7 cellular contexts compared by ENCODE assay signal in the genomic region with DNA sequence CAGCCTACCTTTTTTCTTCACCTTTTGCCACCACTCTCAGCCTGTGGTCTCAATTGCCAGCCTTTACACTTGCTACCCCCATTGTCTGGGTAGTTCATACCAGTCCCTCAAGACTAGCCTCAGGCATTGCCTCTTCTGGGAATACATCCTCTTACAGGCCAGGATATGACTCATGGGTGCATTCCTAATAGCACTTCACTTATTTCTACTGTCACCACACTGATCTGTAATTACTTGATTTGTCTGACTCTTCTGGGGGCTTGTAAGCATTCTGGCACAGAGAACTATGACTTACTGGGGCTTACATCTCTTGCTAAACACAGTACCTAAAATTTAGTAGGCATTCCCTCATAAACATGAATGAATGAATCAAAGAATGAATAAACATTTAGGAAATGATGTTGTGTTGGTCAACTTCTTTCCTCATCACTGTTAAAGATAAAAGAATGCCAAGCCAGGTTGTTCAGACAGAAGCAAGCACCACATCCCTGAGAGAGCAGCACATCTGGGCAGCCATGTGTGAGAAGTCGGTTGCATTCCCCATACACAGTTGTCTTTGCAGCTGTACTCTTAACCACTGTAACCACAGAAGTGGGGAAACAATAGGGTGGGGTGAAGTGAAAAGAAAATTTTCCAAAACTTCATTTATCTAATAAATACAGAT. TPM values are rescaled to one million over a fixed set of nuclear protein-coding genes. Genes with fewer than 3 reads are reported as not detected.
DNase-seq lines count a peak whose midpoint lies in the region; ATAC-seq lines count a peak whose summit lies in the region.

No MANE protein-coding gene starts in this region.

- DNase-seq in UCSD-AML1 (lab: John Stamatoyannopoulos, UW; ENCODE audit: unreplicated experiment): peak; percentile 13
- DNase-seq in mesenchymal stem cell: peak; percentile 91
- DNase-seq in HuH-7.5 (ENCODE audit: low spot score): no peak
- DNase-seq in NCI-H146 treated with DMSO at 0.1 percent for 48 hours (lab: John Stamatoyannopoulos, UW; ENCODE audit: unreplicated experiment): no peak

- no peak overlapping the region for H2BK5ac ChIP-seq in mesenchymal stem cell (ENCODE audit: low read depth, low read length, poor library complexity, severe bottlenecking)

- H3K18ac ChIP-seq in mesenchymal stem cell (ENCODE audit: low read depth in 1 of 2, low read length in 2 of 2): peak overlapping the region in 1 of 2 experiments; percentile 57

- ATAC-seq in GM18868 (IDR thresholded peaks at IDR 0.05; ENCODE audit: unreplicated experiment): peak; percentile 93
- peak; percentile 61 for ATAC-seq in HG03575 (IDR thresholded peaks at IDR 0.05; ENCODE audit: extremely low read depth, insufficient number of reproducible peaks, low FRiP score, unreplicated experiment)
- no peak for ATAC-seq in GM21737 (IDR thresholded peaks at IDR 0.05; ENCODE audit: unreplicated experiment)

- H3K4ac ChIP-seq in mesenchymal stem cell (ENCODE audit: low read depth in 1 of 2, low read length in 2 of 2): peak overlapping the region in 1 of 2 experiments; percentile 49

- no peak overlapping the region for H4K91ac ChIP-seq in mesenchymal stem cell (ENCODE audit: low read length)

- H2BK12ac ChIP-seq in mesenchymal stem cell (ENCODE audit: low read length in 2 of 2): peak overlapping the region in 1 of 2 experiments; percentile 84

- H3K79me1 ChIP-seq in mesenchymal stem cell (replicated peaks; ENCODE audit: low read length, poor library complexity, severe bottlenecking): no peaks in the 10 kb centered on the region

- H3K27me3 ChIP-seq in mesenchymal stem cell (ENCODE audit: control insufficient read depth in 1 of 2, insufficient read depth in 1 of 2, low read length in 2 of 2): no peaks in the 10 kb centered on the region

- no CpG with 5 or more reads among the region's 1 CpG for WGBS in mesenchymal stem cell

- no peak overlapping the region for H2BK120ac ChIP-seq in mesenchymal stem cell (ENCODE audit: low read depth, low read length)

- no peak overlapping the region for H2AK5ac ChIP-seq in mesenchymal stem cell (ENCODE audit: low read length, severe bottlenecking)

- H3K9ac ChIP-seq in mesenchymal stem cell (ENCODE audit: low read length): no peak overlapping the region

- no peaks in the 10 kb centered on the region for H3K36me3 ChIP-seq in mesenchymal stem cell (ENCODE audit: control insufficient read depth in 1 of 2, insufficient read depth in 2 of 2, low read depth in 1 of 2, low read length in 2 of 2)

- peaks cover 1% of the 10 kb centered on the region for H3K4me1 ChIP-seq in mesenchymal stem cell (ENCODE audit: control insufficient read depth, insufficient read depth, low read depth, low read length)

- H2AFZ ChIP-seq in mesenchymal stem cell (ENCODE audit: low read depth, low read length): no peak overlapping the region

- peaks cover 5% of the 10 kb centered on the region for H3K9me3 ChIP-seq in mesenchymal stem cell (ENCODE audit: control insufficient read depth, low read length)

- no peak overlapping the region for H2BK15ac ChIP-seq in mesenchymal stem cell (ENCODE audit: low read depth, poor library complexity, severe bottlenecking)

- no peak overlapping the region for H3K23ac ChIP-seq in mesenchymal stem cell (ENCODE audit: low read length in 2 of 2)

- H3K4me2 ChIP-seq in mesenchymal stem cell (ENCODE audit: low read length, poor library complexity, severe bottlenecking): no peak overlapping the region

- H3K14ac ChIP-seq in mesenchymal stem cell (ENCODE audit: low read length in 2 of 2): no peak overlapping the region

- peak overlapping the region; percentile 68 for H3K27ac ChIP-seq in mesenchymal stem cell (ENCODE audit: low read length, poor library complexity, severe bottlenecking)

- H3K4me3 ChIP-seq in mesenchymal stem cell (ENCODE audit: insufficient read depth in 1 of 2, low read depth in 1 of 2, low read length in 2 of 2): no peak overlapping the region

- no peak overlapping the region for H4K8ac ChIP-seq in mesenchymal stem cell (ENCODE audit: low read length)

RNA-seq across cellular contexts. Expression of gene IL7R, which starts 27.6 kb away (rescaled TPM):
- polyA plus RNA-seq in mesenchymal stem cell (2013, experiment 1 of 2): 36.0 TPM
- 35.3 TPM for polyA plus RNA-seq in mesenchymal stem cell (2013, experiment 2 of 2)

RNA-seq across cellular contexts. Expression of gene CAPSL, which starts 54.2 kb away (rescaled TPM):
- polyA plus RNA-seq in mesenchymal stem cell (2013, experiment 1 of 2): not detected
- not detected for polyA plus RNA-seq in mesenchymal stem cell (2013, experiment 2 of 2)

Comparison
In these comparisons a context has a peak if more than half of its experiments do, and no peak if none do; other contexts are left out.
1. DNase-seq: peak in UCSD-AML1 (single experiment) and mesenchymal stem cell (single experiment); none in HuH-7.5 (single experiment) and NCI-H146 treated with DMSO at 0.1 percent for 48 hours (single experiment).